8 cellular contexts compared by ENCODE assay signal in the genomic region with DNA sequence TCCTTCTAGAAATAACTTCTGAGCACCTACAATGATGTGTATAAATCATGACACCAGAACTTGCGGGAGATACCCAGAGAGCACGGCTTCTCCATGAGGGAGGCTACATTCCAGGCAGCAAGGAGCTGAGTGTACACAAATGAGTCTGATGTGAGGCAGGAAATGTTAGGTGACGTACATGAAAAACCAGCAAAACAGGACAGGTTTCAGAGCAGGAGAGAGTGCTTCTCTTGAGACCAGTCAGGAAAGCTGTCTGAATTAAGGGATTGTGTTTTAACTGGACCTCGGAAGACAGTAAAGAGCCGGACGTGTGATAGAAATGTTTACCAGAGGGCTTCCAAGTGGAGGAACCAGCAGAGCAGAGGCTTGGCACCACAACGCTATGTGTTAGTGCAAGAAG.
DNase-seq lines count a peak whose midpoint lies in the region; ATAC-seq, FAIRE-seq and TF ChIP-seq lines count a peak whose summit lies in the region.
"Not testable (repeated sequence)": the region's sequence is repeated elsewhere in the genome, so short reads cannot be mapped to it uniquely, and the experiment has no call there.

No MANE protein-coding gene starts in this region.

- H3K4me2 ChIP-seq in H1 (ENCODE audit: insufficient read depth in 1 of 2, low read depth in 2 of 2, low read length in 2 of 2); keratinocyte (ENCODE audit: control insufficient read depth, extremely low read depth, insufficient read depth, low read depth, low read length): not testable (repeated sequence)

- CTCF ChIA-PET in H1 (lab: Charles Lee; ENCODE audit: partially characterized antibody): not testable (repeated sequence)

- H2BK5ac ChIP-seq in H1 (ENCODE audit: low read depth, low read length): not testable (repeated sequence)

- not testable (repeated sequence) for H3K27ac ChIP-seq in RWPE2 (ENCODE audit: poor library complexity, severe bottlenecking); H1 (ENCODE audit: low read depth, low read length); keratinocyte (ENCODE audit: control insufficient read depth, insufficient read depth, low read length); upper lobe of right lung

- not testable (repeated sequence) for H2BK15ac ChIP-seq in H1 (ENCODE audit: low read length)

- not testable (repeated sequence) for H3K9me1 ChIP-seq in keratinocyte (ENCODE audit: control insufficient read depth, extremely low read depth, insufficient read depth, low read length)

- not testable (repeated sequence) for H2AFZ ChIP-seq in H1 (ENCODE audit: low read length); keratinocyte (ENCODE audit: control insufficient read depth, low read length)

- not testable (repeated sequence) for H3K9ac ChIP-seq in H1 (replicated peaks in 1 of 4; ENCODE audit: extremely low read depth in 1 of 4, low read depth in 3 of 4, low read length in 3 of 4); keratinocyte (ENCODE audit: control insufficient read depth, extremely low read depth, insufficient read depth, low read length)

- not testable (repeated sequence) for H3K14ac ChIP-seq in H1 (ENCODE audit: insufficient read length)

- DNase-seq in DMS153 treated with DMSO at 0.1 percent for 48 hours (lab: John Stamatoyannopoulos, UW; ENCODE audit: unreplicated experiment) (peak; percentile 9), LNCaP clone FGC (ENCODE audit: low read depth) (peak; percentile 74)
- DNase-seq in RWPE2 (ENCODE audit: low spot score); H1 (ENCODE audit: low read depth in 1 of 2, low spot score in 2 of 2); keratinocyte (ENCODE audit: low read depth, low spot score); mesothelial cell of epicardium (ENCODE audit: low spot score in 2 of 2, unreplicated experiment in 2 of 2); progenitor cell of endocrine pancreas (ENCODE audit: low spot score, unreplicated experiment); upper lobe of right lung: not testable (repeated sequence)

- ATAC-seq in RWPE2 (ENCODE audit: low read depth) (peak; percentile 57; the same call in 2 of the 3 replicates), upper lobe of right lung (peak; percentile 56)

- H3K4me1 ChIP-seq in RWPE2 (ENCODE audit: insufficient read depth, poor library complexity, severe bottlenecking); H1 (replicated peaks in 1 of 4; ENCODE audit: control insufficient read depth in 3 of 4, insufficient read depth in 4 of 4, low read length in 3 of 4); keratinocyte (ENCODE audit: control insufficient read depth, extremely low read depth, insufficient read depth, low read length); upper lobe of right lung: not testable (repeated sequence)

- TF ChIP-seq POLR2A in H1 (IDR thresholded peaks at IDR 0.05; ENCODE audit: control extremely low read depth in 1 of 2, low read depth in 2 of 2, low read length in 2 of 2): not testable (repeated sequence)

- not testable (repeated sequence) for H4K91ac ChIP-seq in H1 (replicated peaks; ENCODE audit: insufficient read length, low read length)

- WGBS in H1 (ENCODE audit: extremely low coverage in 1 of 2, insufficient coverage in 1 of 2, insufficient read length in 1 of 2, insufficient replicate concordance in 2 of 2, low coverage in 1 of 2, low lambda C conversion rate in 2 of 2, missing lambda C conversion rate in 1 of 2), 2 experiments: 87% methylated on average over 7 of the region's 7 CpGs; no CpG with 5 or more reads in 1 of the 2 experiments

- not testable (repeated sequence) for H3K79me1 ChIP-seq in H1 (ENCODE audit: low read depth, low read length)

- not testable (repeated sequence) for H3K36me3 Mint-ChIP-seq in mesothelial cell of epicardium; progenitor cell of endocrine pancreas (ENCODE audit: insufficient read depth)

- not testable (repeated sequence) for H3K4me3 Mint-ChIP-seq in mesothelial cell of epicardium; progenitor cell of endocrine pancreas (ENCODE audit: low read depth)

- peaks cover 68% of the 10 kb centered on the region for H3K27me3 ChIP-seq in RWPE2 (ENCODE audit: insufficient read depth, poor library complexity, severe bottlenecking)
- not testable (repeated sequence) for H3K27me3 ChIP-seq in H1 (replicated peaks in 1 of 4; ENCODE audit: control insufficient read depth in 3 of 4, extremely low read depth in 1 of 4, insufficient read depth in 3 of 4, low read length in 3 of 4); keratinocyte (ENCODE audit: control insufficient read depth, extremely low read depth, insufficient read depth, low read length); upper lobe of right lung

- FAIRE-seq in H1 (lab: Jason Lieb, UNC) (peak; percentile 19), keratinocyte (lab: Jason Lieb, UNC) (peak; percentile 29)

- not testable (repeated sequence) for H2BK20ac ChIP-seq in H1 (ENCODE audit: low read length)

- not testable (repeated sequence) for H3K23ac ChIP-seq in H1 (ENCODE audit: insufficient read length)

- TF ChIP-seq EP300 in H1 (IDR thresholded peaks at IDR 0.05; ENCODE audit: borderline replicate concordance in 1 of 2, low read depth in 2 of 2, low read length in 2 of 2): not testable (repeated sequence)

- not testable (repeated sequence) for TF ChIP-seq RAD21 in H1 (IDR thresholded peaks at IDR 0.05 in 1 of 2, conservative IDR thresholded peaks at IDR 0.05 in 1 of 2; ENCODE audit: low read depth in 2 of 2, low read length in 2 of 2)

- H3K9me3 Mint-ChIP-seq in mesothelial cell of epicardium; progenitor cell of endocrine pancreas (ENCODE audit: low read depth): not testable (repeated sequence)

- H2AK5ac ChIP-seq in H1 (ENCODE audit: low read depth, low read length): not testable (repeated sequence)

- not testable (repeated sequence) for H4K20me1 ChIP-seq in H1 (replicated peaks in 1 of 2; ENCODE audit: control insufficient read depth in 1 of 2, insufficient read depth in 2 of 2, low read length in 2 of 2); keratinocyte (ENCODE audit: control insufficient read depth, extremely low read depth, insufficient read depth, low read length)

- H3K4me1 Mint-ChIP-seq in mesothelial cell of epicardium: not testable (repeated sequence)
- H3K4me1 Mint-ChIP-seq in progenitor cell of endocrine pancreas (ENCODE audit: low read depth): peaks cover 17% of the 10 kb centered on the region

- H3K56ac ChIP-seq in H1 (replicated peaks; ENCODE audit: insufficient read length, low read depth, low read length): not testable (repeated sequence)

- not testable (repeated sequence) for H4K5ac ChIP-seq in H1 (ENCODE audit: insufficient read length, low read depth, low read length)

- not testable (repeated sequence) for H3K4ac ChIP-seq in H1 (replicated peaks; ENCODE audit: insufficient read length, low read depth, low read length)

- not testable (repeated sequence) for H3K18ac ChIP-seq in H1 (ENCODE audit: extremely low read depth, low read length)

- H3K27me3 Mint-ChIP-seq in mesothelial cell of epicardium (ENCODE audit: low read depth); progenitor cell of endocrine pancreas: not testable (repeated sequence)

- not testable (repeated sequence) for H2BK120ac ChIP-seq in H1 (replicated peaks; ENCODE audit: low read depth, low read length)

- dilution Hi-C loops in keratinocyte (cut with MboI; ENCODE audit: extremely low pct_ligation_motif_present, low sequenced_read_pairs): not testable (repeated sequence)

- not testable (repeated sequence) for H3K36me3 ChIP-seq in RWPE2 (ENCODE audit: low read depth); H1 (ENCODE audit: control insufficient read depth in 2 of 4, insufficient read depth in 4 of 4, low read length in 3 of 4); keratinocyte (ENCODE audit: control insufficient read depth in 2 of 2, extremely low read depth in 1 of 2, insufficient read depth in 2 of 2, low read length in 2 of 2); upper lobe of right lung

- POLR2A ChIA-PET in H1 (lab: Charles Lee; ENCODE audit: partially characterized antibody): not testable (repeated sequence)

- TF ChIP-seq CTCF in LNCaP clone FGC (IDR thresholded peaks at IDR 0.05; ENCODE audit: control insufficient read depth, extremely low read depth, insufficient read depth); RWPE2 (IDR thresholded peaks at IDR 0.05; ENCODE audit: poor library complexity, severe bottlenecking); H1 (IDR thresholded peaks at IDR 0.05; ENCODE audit: control extremely low read depth in 1 of 3, insufficient read depth in 1 of 3, low read depth in 1 of 3, low read length in 3 of 3); keratinocyte (optimal IDR thresholded peaks at IDR 0.05 in 1 of 3, IDR thresholded peaks at IDR 0.05 in 1 of 3, conservative IDR thresholded peaks at IDR 0.05 in 1 of 3; ENCODE audit: extremely low read depth in 1 of 3, insufficient read depth in 2 of 3, low read length in 3 of 3); mesothelial cell of epicardium (IDR thresholded peaks at IDR 0.05; ENCODE audit: unreplicated experiment); progenitor cell of endocrine pancreas (IDR thresholded peaks at IDR 0.05; ENCODE audit: unreplicated experiment); upper lobe of right lung (IDR thresholded peaks at IDR 0.05): not testable (repeated sequence)

- H3K23me2 ChIP-seq in H1 (ENCODE audit: low read depth, low read length): not testable (repeated sequence)

- H4K8ac ChIP-seq in H1 (ENCODE audit: extremely low read depth, insufficient read depth, low read length): not testable (repeated sequence)

- H3K4me3 ChIP-seq in LNCaP clone FGC (ENCODE audit: low read depth, low read length): peak overlapping the region; percentile 32; the same call in 1 of the 2 replicates
- not testable (repeated sequence) for H3K4me3 ChIP-seq in RWPE2 (ENCODE audit: severe bottlenecking); H1 (ENCODE audit: extremely low read depth in 1 of 4, insufficient read depth in 2 of 4, low read depth in 3 of 4, low read length in 4 of 4); keratinocyte (ENCODE audit: control insufficient read depth in 2 of 3, extremely low read depth in 1 of 3, insufficient read depth in 2 of 3, low read depth in 1 of 3, low read length in 3 of 3); upper lobe of right lung

- not testable (repeated sequence) for H2BK12ac ChIP-seq in H1 (ENCODE audit: low read depth, low read length)

- not testable (repeated sequence) for H3K79me2 ChIP-seq in H1 (ENCODE audit: control insufficient read depth in 1 of 2, insufficient read depth in 2 of 2, low read length in 2 of 2); keratinocyte (ENCODE audit: control insufficient read depth, insufficient read depth, low read length)

- intact Hi-C loops in upper lobe of right lung (cut with DNase I): not testable (repeated sequence)

- peak overlapping the region; percentile 49 for H3K27ac Mint-ChIP-seq in mesothelial cell of epicardium
- H3K27ac Mint-ChIP-seq in progenitor cell of endocrine pancreas: peak overlapping the region; percentile 17

- not testable (repeated sequence) for H3K9me3 ChIP-seq in RWPE2 (ENCODE audit: severe bottlenecking); H1 (ENCODE audit: insufficient read depth in 2 of 2, low read depth in 1 of 2, low read length in 1 of 2); keratinocyte (ENCODE audit: control insufficient read depth, low read depth, low read length); upper lobe of right lung
